In genomic region chr4:151777471-151777870, GRCh38 we compare ENCODE assay signal across 33 cellular contexts.
"Had no signal": no experiment of that assay in that cellular context is flagged by ENCODE, and none has a peak within 500 bp of the region (broad histone marks: within the 10 kb centered on the region; RNA-seq: fewer than 3 reads in every experiment).

No MANE protein-coding gene starts in this region.

- H3K4me3 Mint-ChIP-seq: activated B cell treated with CpG ODN at 0.5 μM for 24 hours; activated CD4-positive, alpha-beta memory T cell treated with anti-CD3 and anti-CD28 coated beads for 36 hours; activated CD4-positive, alpha-beta T cell treated with anti-CD3 and anti-CD28 coated beads, Interleukin-2, amount 10 ng/mL, durations not matched to agents 24 days and 14 days; activated CD8-positive, alpha-beta T cell treated with anti-CD3 and anti-CD28 coated beads for 36 hours; activated naive CD4-positive, alpha-beta T cell treated with anti-CD3 and anti-CD28 coated beads, Interleukin-2, amount 10 ng/mL, durations not matched to agents 7 days and 5 days; activated naive CD8-positive, alpha-beta T cell treated with anti-CD3 and anti-CD28 coated beads for 36 hours; activated T-cell treated with anti-CD3 and anti-CD28 coated beads, Interleukin-2, amount 50 U/mL, for 24 hours; activated T-helper 1 cell treated with anti-CD3 and anti-CD28 coated beads, Interleukin-12 subunit alpha, Interleukin-12 subunit beta, Interleukin-2, Interleukin-4 antibody, amounts not matched to agents 30 ng/mL and 10 ng/mL and 1 ng/mL, durations not matched to agents 14 hours and 24 hours and 36 hours; T-helper 1 cell treated with Interleukin-12 subunit alpha and Interleukin-12 subunit beta and Interleukin-4 antibody, amounts not matched to agents 30 μg/mL and 1 μg/mL, for 36 hours; T-helper 2 cell treated with Interferon-gamma antibody and Interleukin-4, amounts not matched to agents 5 μg/mL and 100 μg/mL, for 36 hours had no signal

- H3K36me3 Mint-ChIP-seq: activated CD4-positive, alpha-beta memory T cell treated with anti-CD3 and anti-CD28 coated beads for 36 hours; activated naive CD4-positive, alpha-beta T cell treated with anti-CD3 and anti-CD28 coated beads, Interleukin-2, amount 10 ng/mL, durations not matched to agents 7 days and 5 days; activated naive CD8-positive, alpha-beta T cell treated with anti-CD3 and anti-CD28 coated beads for 36 hours had no signal

- H3K4me1 Mint-ChIP-seq: activated B cell treated with CpG ODN at 0.5 μM for 24 hours had no signal

- H3K27ac Mint-ChIP-seq: activated B cell treated with CpG ODN at 0.5 μM for 24 hours; activated CD4-positive, alpha-beta memory T cell treated with anti-CD3 and anti-CD28 coated beads for 36 hours; activated CD4-positive, alpha-beta T cell treated with anti-CD3 and anti-CD28 coated beads, Interleukin-2, amount 10 ng/mL, durations not matched to agents 24 days and 14 days; activated CD8-positive, alpha-beta T cell treated with anti-CD3 and anti-CD28 coated beads for 36 hours; activated naive CD4-positive, alpha-beta T cell treated with anti-CD3 and anti-CD28 coated beads, Interleukin-2, amount 10 ng/mL, durations not matched to agents 7 days and 5 days; activated naive CD4-positive, alpha-beta T cell treated with anti-CD3 and anti-CD28 coated beads, Interleukin-2, amount 50 U/mL, for 72 hours; activated naive CD8-positive, alpha-beta T cell treated with anti-CD3 and anti-CD28 coated beads for 36 hours; activated T-cell treated with anti-CD3 and anti-CD28 coated beads, Interleukin-2, amount 50 U/mL, for 24 hours; activated T-helper 1 cell treated with anti-CD3 and anti-CD28 coated beads, Interleukin-12 subunit alpha, Interleukin-12 subunit beta, Interleukin-2, Interleukin-4 antibody, amounts not matched to agents 30 ng/mL and 10 ng/mL and 1 ng/mL, durations not matched to agents 14 hours and 24 hours and 36 hours; activated T-helper 2 cell treated with anti-CD3 and anti-CD28 coated beads, Interferon-gamma antibody, Interleukin-2, Interleukin-4, amounts not matched to agents 10 μg/mL and 5 μg/mL and 100 μg/mL, durations not matched to agents 14 hours and 24 hours and 36 hours; T-helper 1 cell treated with Interleukin-12 subunit alpha and Interleukin-12 subunit beta and Interleukin-4 antibody, amounts not matched to agents 30 μg/mL and 1 μg/mL, for 36 hours; T-helper 2 cell treated with Interferon-gamma antibody and Interleukin-4, amounts not matched to agents 5 μg/mL and 100 μg/mL, for 36 hours had no signal

- H3K27me3 Mint-ChIP-seq: activated CD8-positive, alpha-beta T cell treated with anti-CD3 and anti-CD28 coated beads for 36 hours; activated naive CD8-positive, alpha-beta T cell treated with anti-CD3 and anti-CD28 coated beads for 36 hours had no signal

- DNase-seq: activated B cell treated with CpG ODN at 0.5 μM for 24 hours; activated CD4-positive, alpha-beta memory T cell treated with anti-CD3 and anti-CD28 coated beads for 36 hours; activated CD4-positive, alpha-beta T cell treated with anti-CD3 and anti-CD28 coated beads for 4 hours; activated CD4-positive, alpha-beta T cell treated with anti-CD3 and anti-CD28 coated beads, Interleukin-2, amount 10 ng/mL, durations not matched to agents 24 days and 14 days; activated CD4-positive, alpha-beta T cell treated with anti-CD3 and anti-CD28 coated beads, Interleukin-2, amount 50 U/mL, for 1 hour; activated CD4-positive, alpha-beta T cell treated with anti-CD3 and anti-CD28 coated beads, Interleukin-2, amount 50 U/mL, for 4 hours; activated CD4-positive, CD25-positive, alpha-beta regulatory T cell treated with anti-CD3 and anti-CD28 coated beads, Interleukin-2, amount 50 U/mL, for 72 hours; activated CD8-positive, alpha-beta memory T cell treated with anti-CD3 and anti-CD28 coated beads, Interleukin-2, amount 50 U/mL, for 4 hours; activated CD8-positive, alpha-beta T cell treated with anti-CD3 and anti-CD28 coated beads for 36 hours; activated effector memory CD4-positive, alpha-beta T cell treated with Interleukin-2 at 50 U/mL for 16 hours; activated gamma-delta T cell; activated naive CD4-positive, alpha-beta T cell treated with anti-CD3 and anti-CD28 coated beads, Interleukin-2, amount 10 ng/mL, durations not matched to agents 7 days and 5 days; activated naive CD4-positive, alpha-beta T cell treated with Interleukin-2 at 50 U/mL for 16 hours; activated naive CD8-positive, alpha-beta T cell treated with anti-CD3 and anti-CD28 coated beads for 36 hours; activated T-cell treated with anti-CD3 and anti-CD28 coated beads for 4 hours; activated T-cell treated with anti-CD3 and anti-CD28 coated beads, Interleukin-2, amount 50 U/mL, for 24 hours; activated T-cell treated with anti-CD3 and anti-CD28 coated beads, Interleukin-2, amount 50 U/mL, for 48 hours; adrenal gland; amniotic stem cell; aorta; body of pancreas; brain microvascular endothelial cell; central memory CD4-positive, alpha-beta T cell; T-helper 1 cell; T-helper 9 cell had no signal

- FAIRE-seq: astrocyte, colon, TTC549 had no signal

- ATAC-seq: activated CD8-positive, alpha-beta T cell treated with anti-CD3 and anti-CD28 coated beads for 36 hours; body of pancreas had no signal
